In genomic region chr15:60372756-60373155, GRCh38 we compare ENCODE assay signal across 12 cellular contexts. TPM values are rescaled to one million over a fixed set of nuclear protein-coding genes. Genes with fewer than 3 reads are reported as not detected.
DNase-seq lines count a peak whose midpoint lies in the region; ATAC-seq and TF ChIP-seq lines count a peak whose summit lies in the region.
"Had no signal": no experiment of that assay in that cellular context is flagged by ENCODE, and none has a peak within 500 bp of the region (broad histone marks: within the 10 kb centered on the region; RNA-seq: fewer than 3 reads in every experiment).

No MANE protein-coding gene starts in this region.

- no peak for TF ChIP-seq POLR2A in HCT116 (IDR thresholded peaks at IDR 0.05; ENCODE audit: borderline replicate concordance, extremely low read depth, insufficient read depth, insufficient read length)
- no peak for TF ChIP-seq POLR2A in stomach (IDR thresholded peaks at IDR 0.05)

- POLR2A ChIA-PET in HCT116 (lab: Charles Lee): interaction anchor here (2.3 to 8.0 kb wide), 3 partner anchors 9 to 25 kb away, joined by 5 to 70 read pairs (median 49); partner anchors contain the start of gene ANXA2

- H3K36me3 ChIP-seq in HCT116 (ENCODE audit: control insufficient read depth in 1 of 2, insufficient read depth in 2 of 2, low read length in 2 of 2) (peaks cover 9 to 57% of the 10 kb centered on the region in 2 experiments; a peak in 3 of 4 replicates), stomach (peaks cover 12 to 74% (median 36%) of the 10 kb centered on the region in 4 donors)

- no peak for TF ChIP-seq EP300 in stomach (IDR thresholded peaks at IDR 0.05)

- H3K9me3 ChIP-seq in HCT116 (ENCODE audit: control insufficient read depth in 1 of 2, insufficient read depth in 1 of 2, low read depth in 1 of 2, low read length in 2 of 2): no peaks in the 10 kb centered on the region
- H3K9me3 ChIP-seq in stomach: no peaks in the 10 kb centered on the region

- WGBS in stomach, 5 donors: 88 to 100% (median 94%) methylated on average over 1 of the region's 1 CpG

- peaks cover 29% of the 10 kb centered on the region for H3K4me1 Mint-ChIP-seq in activated T-helper 2 cell treated with anti-CD3 and anti-CD28 coated beads, Interferon-gamma antibody, Interleukin-2, Interleukin-4, amounts not matched to agents 10 μg/mL and 5 μg/mL and 100 μg/mL, durations not matched to agents 14 hours and 24 hours and 36 hours (ENCODE audit: low read depth)
- H3K4me1 Mint-ChIP-seq in glutamatergic neuron (ENCODE audit: low read depth, unreplicated experiment): peaks cover 60% of the 10 kb centered on the region

- no peaks in the 10 kb centered on the region for H3K9me3 Mint-ChIP-seq in activated T-helper 2 cell treated with anti-CD3 and anti-CD28 coated beads, Interferon-gamma antibody, Interleukin-2, Interleukin-4, amounts not matched to agents 10 μg/mL and 5 μg/mL and 100 μg/mL, durations not matched to agents 14 hours and 24 hours and 36 hours
- peaks cover 7% of the 10 kb centered on the region for H3K9me3 Mint-ChIP-seq in glutamatergic neuron (ENCODE audit: unreplicated experiment)

- TF ChIP-seq CTCF in HCT116 (IDR thresholded peaks at IDR 0.05 in 2 of 3, conservative IDR thresholded peaks at IDR 0.05 in 1 of 3; ENCODE audit: borderline replicate concordance in 1 of 3, insufficient read depth in 1 of 3, low read depth in 2 of 3, low read length in 2 of 3): no peak
- TF ChIP-seq CTCF in glutamatergic neuron (IDR thresholded peaks at IDR 0.05; ENCODE audit: partially characterized antibody, unreplicated experiment): no peak
- no peak for TF ChIP-seq CTCF in stomach (IDR thresholded peaks at IDR 0.05)

- CTCF ChIA-PET in HCT116 (lab: Charles Lee): no interaction called here

- H3K79me2 ChIP-seq in HCT116 (ENCODE audit: insufficient read depth, low read length): peaks cover 96% of the 10 kb centered on the region

- H3K27me3 ChIP-seq in HCT116 (ENCODE audit: insufficient read depth, low read length) (no peaks in the 10 kb centered on the region), stomach (no peaks in the 10 kb centered on the region)

- peaks cover 69% of the 10 kb centered on the region for H3K36me3 Mint-ChIP-seq in activated T-helper 2 cell treated with anti-CD3 and anti-CD28 coated beads, Interferon-gamma antibody, Interleukin-2, Interleukin-4, amounts not matched to agents 10 μg/mL and 5 μg/mL and 100 μg/mL, durations not matched to agents 14 hours and 24 hours and 36 hours (ENCODE audit: low read depth)
- peaks cover 16% of the 10 kb centered on the region for H3K36me3 Mint-ChIP-seq in glutamatergic neuron (ENCODE audit: unreplicated experiment)

- RAD21 ChIA-PET in HCT116 (lab: Charles Lee; ENCODE audit: low non-redundant PET in 1 of 2, low total read pairs in 2 of 2, uncharacterized antibody in 2 of 2, unreplicated experiment in 2 of 2): no interaction called here

- H3K4me1 ChIP-seq in HCT116 (ENCODE audit: control insufficient read depth in 1 of 2, insufficient read depth in 2 of 2, low read length in 2 of 2) (peaks cover 87 to 96% of the 10 kb centered on the region in 2 experiments), stomach (peaks cover 51 to 91% (median 67%) of the 10 kb centered on the region in 4 donors)

- no peak overlapping the region for H3K4me3 ChIP-seq in HCT116 (replicated peaks in 1 of 2; ENCODE audit: low read depth in 1 of 2, low read length in 2 of 2)
- no peak overlapping the region for H3K4me3 ChIP-seq in stomach

- H3K9me2 ChIP-seq in HCT116 (ENCODE audit: insufficient read depth): no peaks in the 10 kb centered on the region

- H3K9ac ChIP-seq in HCT116 (ENCODE audit: low read length): peak overlapping the region; percentile 63

- ATAC-seq in HCT116 (no peak), HG03135 (IDR thresholded peaks at IDR 0.05; ENCODE audit: unreplicated experiment) (no peak), HG03378 (IDR thresholded peaks at IDR 0.05; ENCODE audit: unreplicated experiment) (no peak)
- ATAC-seq: left lobe of liver had no signal

- H3K27me3 Mint-ChIP-seq in activated T-helper 2 cell treated with anti-CD3 and anti-CD28 coated beads, Interferon-gamma antibody, Interleukin-2, Interleukin-4, amounts not matched to agents 10 μg/mL and 5 μg/mL and 100 μg/mL, durations not matched to agents 14 hours and 24 hours and 36 hours (ENCODE audit: low read depth): no peaks in the 10 kb centered on the region
- H3K27me3 Mint-ChIP-seq in glutamatergic neuron (ENCODE audit: unreplicated experiment): peaks cover 5% of the 10 kb centered on the region

- no TSS peak for BruUV-seq in HCT116 (replicated peaks; lab: Mats Ljungman, UMichigan)

- intact Hi-C loops in HCT116 (cut with micrococcal nuclease) (loop anchor here (5.0 kb wide), 1 partner anchor 105 kb away; the partner anchor contains the start of gene ICE2), stomach (cut with DNase I; ENCODE audit: low total_unique reads) (no loop called here)
- intact Hi-C loops in activated T-helper 2 cell treated with anti-CD3 and anti-CD28 coated beads, Interferon-gamma antibody, Interleukin-2, Interleukin-4, amounts not matched to agents 10 μg/mL and 5 μg/mL and 100 μg/mL, durations not matched to agents 14 hours and 24 hours and 36 hours (cut with micrococcal nuclease): no loop called here

- H3K27ac ChIP-seq in HCT116 (ENCODE audit: low read depth, low read length): peak overlapping the region; percentile 93
- peak overlapping the region in 4 of 5 donors; percentile 72 to 84 (median 78) for H3K27ac ChIP-seq in stomach

- peak overlapping the region; percentile 65 for H3K4me2 ChIP-seq in HCT116 (ENCODE audit: low read length)

- no peak for DNase-seq in HCT116 (ENCODE audit: low read depth, low spot score)
- no peak for DNase-seq in activated T-helper 2 cell treated with anti-CD3 and anti-CD28 coated beads, Interferon-gamma antibody, Interleukin-2, Interleukin-4, amounts not matched to agents 10 μg/mL and 5 μg/mL and 100 μg/mL, durations not matched to agents 14 hours and 24 hours and 36 hours (ENCODE audit: low spot score)
- DNase-seq in glutamatergic neuron: no peak
- DNase-seq in stomach: no peak
- no peak for DNase-seq in DMS 273 treated with DMSO at 0.1 percent for 48 hours (lab: John Stamatoyannopoulos, UW)
- DNase-seq in NOMO-1 treated with dmso at 0.1 percent for 144 hours (lab: John Stamatoyannopoulos, UW; ENCODE audit: unreplicated experiment): no peak
- DNase-seq: caudate nucleus, DMS153, Karpas-422 had no signal

- no peak for TF ChIP-seq RAD21 in HCT116 (IDR thresholded peaks at IDR 0.05; ENCODE audit: low read depth)

- no peak overlapping the region for H3K4me3 Mint-ChIP-seq in activated T-helper 2 cell treated with anti-CD3 and anti-CD28 coated beads, Interferon-gamma antibody, Interleukin-2, Interleukin-4, amounts not matched to agents 10 μg/mL and 5 μg/mL and 100 μg/mL, durations not matched to agents 14 hours and 24 hours and 36 hours (ENCODE audit: low read depth)
- no peak overlapping the region for H3K4me3 Mint-ChIP-seq in glutamatergic neuron (ENCODE audit: unreplicated experiment)

- no peaks in the 10 kb centered on the region for H4K20me1 ChIP-seq in HCT116 (ENCODE audit: insufficient read depth)

- H2AFZ ChIP-seq in HCT116 (ENCODE audit: low read depth, low read length, poor library complexity, severe bottlenecking): no peak overlapping the region

- H3K27ac Mint-ChIP-seq in activated T-helper 2 cell treated with anti-CD3 and anti-CD28 coated beads, Interferon-gamma antibody, Interleukin-2, Interleukin-4, amounts not matched to agents 10 μg/mL and 5 μg/mL and 100 μg/mL, durations not matched to agents 14 hours and 24 hours and 36 hours: peak overlapping the region; percentile 37
- H3K27ac Mint-ChIP-seq in glutamatergic neuron (ENCODE audit: unreplicated experiment): peak overlapping the region; percentile 78

TF ChIP-seq in HCT116, 20 proteins besides CTCF, POLR2A, EP300 and RAD21 (continues in another document):
- TF ChIP-seq TCF7L2 (IDR thresholded peaks at IDR 0.05; ENCODE audit: borderline replicate concordance, extremely low read depth, insufficient read depth, insufficient read length) (no peak), ZNF274 (IDR thresholded peaks at IDR 0.05; ENCODE audit: low read depth, low read length) (no peak), CEBPB (IDR thresholded peaks at IDR 0.05; ENCODE audit: low read depth) (no peak), JUND (IDR thresholded peaks at IDR 0.05) (no peak), SP1 (IDR thresholded peaks at IDR 0.05; ENCODE audit: low read depth) (no peak), SIN3A (IDR thresholded peaks at IDR 0.05; ENCODE audit: low read depth) (no peak), SRF (IDR thresholded peaks at IDR 0.05; ENCODE audit: low read depth) (no peak)
- TF ChIP-seq, protein P1, sequence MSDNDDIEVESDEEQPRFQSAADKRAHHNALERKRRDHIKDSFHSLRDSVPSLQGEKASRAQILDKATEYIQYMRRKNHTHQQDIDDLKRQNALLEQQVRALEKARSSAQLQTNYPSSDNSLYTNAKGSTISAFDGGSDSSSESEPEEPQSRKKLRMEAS (IDR thresholded peaks at IDR 0.05): no peak

RNA-seq across cellular contexts. Expression of gene ANXA2, which starts 25.0 kb away (rescaled TPM):
- 1,298 TPM for total RNA-seq in HCT116 (2021; ENCODE audit: unreplicated experiment)
- polyA plus RNA-seq in HCT116 (2012): 1,797 and 1,965 TPM in 2 replicates
- 262 and 267 TPM in 2 replicates for total RNA-seq in activated T-helper 2 cell treated with anti-CD3 and anti-CD28 coated beads, Interferon-gamma antibody, Interleukin-2, Interleukin-4, amounts not matched to agents 10 μg/mL and 5 μg/mL and 100 μg/mL, durations not matched to agents 14 hours and 24 hours and 36 hours
- 925 TPM for total RNA-seq in glutamatergic neuron (ENCODE audit: unreplicated experiment)
- total RNA-seq in stomach: 1,000 to 10,000 TPM in 1 of 5 donors, 100 to 1,000 TPM in 4; 292 to 1,332 (median 460) TPM
- 100 to 1,000 TPM; 600 to 928 (median 774) TPM for polyA plus RNA-seq in stomach
